13 cellular contexts compared by ENCODE assay signal in the genomic region with DNA sequence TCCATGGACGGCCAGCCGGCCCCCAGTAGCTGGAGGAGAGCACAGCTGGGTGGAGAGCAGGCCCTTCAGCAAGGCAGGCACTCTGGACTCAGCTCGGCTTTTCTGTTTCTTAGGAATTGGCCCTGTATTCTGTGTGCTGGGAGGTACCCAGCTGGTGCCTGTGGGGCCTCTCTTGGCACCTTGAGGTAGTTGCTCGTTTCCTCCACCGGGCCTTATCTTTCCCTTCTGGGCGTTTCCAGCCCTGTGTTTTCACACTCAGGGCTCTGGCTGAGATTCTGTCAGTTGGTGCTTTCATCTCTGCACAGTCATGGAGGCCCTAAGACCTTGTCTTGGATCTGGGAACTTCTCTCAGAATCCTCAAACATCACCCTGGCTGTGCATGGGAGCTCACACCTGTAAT. TPM values are rescaled to one million over a fixed set of nuclear protein-coding genes. Genes with fewer than 3 reads are reported as not detected.
DNase-seq lines count a peak whose midpoint lies in the region; ATAC-seq, FAIRE-seq and TF ChIP-seq lines count a peak whose summit lies in the region.
"Not testable (repeated sequence)": the region's sequence is repeated elsewhere in the genome, so short reads cannot be mapped to it uniquely, and the experiment has no call there.
"Had no signal": no experiment of that assay in that cellular context is flagged by ENCODE, and none has a peak within 500 bp of the region (broad histone marks: within the 10 kb centered on the region; RNA-seq: fewer than 3 reads in every experiment).

No MANE protein-coding gene starts in this region.

- H3K9ac ChIP-seq in GM12878 (ENCODE audit: control insufficient read depth, insufficient read depth, low read length); endothelial cell of umbilical vein (replicated peaks; ENCODE audit: extremely low read depth, insufficient read depth, low read length): not testable (repeated sequence)

- not testable (repeated sequence) for TF ChIP-seq EP300 in GM12878 (IDR thresholded peaks at IDR 0.05; ENCODE audit: borderline replicate concordance in 1 of 2, control insufficient read depth in 1 of 2, low read depth in 2 of 2, low read length in 2 of 2)

- BruUV-seq in GM12878 (replicated peaks; lab: Mats Ljungman, UMichigan); endothelial cell of umbilical vein (replicated peaks; lab: Mats Ljungman, UMichigan): not testable (repeated sequence)

- not testable (repeated sequence) for ATAC-seq in GM12878
- ATAC-seq in body of pancreas (peak; percentile 22), left ventricle myocardium superior (peak; percentile 9), left colon (peak; percentile 69), mucosa of descending colon (peak; percentile 81), pancreas (peak; percentile 34 to 75 (median 64))

- not testable (repeated sequence) for H3K9me3 ChIP-seq in GM12878 (replicated peaks; ENCODE audit: control insufficient read depth, insufficient read depth, low read length); body of pancreas; endothelial cell of umbilical vein (replicated peaks; ENCODE audit: control insufficient read depth, insufficient read depth, low read length); mucosa of descending colon; pancreas

- in situ Hi-C loops in GM12878 (cut with MboI): not testable (repeated sequence)

- SMC1A ChIA-PET in GM12878 (lab: Charles Lee; ENCODE audit: uncharacterized antibody, unreplicated experiment): not testable (repeated sequence)

- not testable (repeated sequence) for H3K27me3 ChIP-seq in GM12878 (replicated peaks in 1 of 2; ENCODE audit: control insufficient read depth in 2 of 2, insufficient read depth in 2 of 2, low read length in 1 of 2); body of pancreas; endothelial cell of umbilical vein (ENCODE audit: control insufficient read depth in 2 of 2, insufficient read depth in 2 of 2, low read length in 2 of 2); pancreas

- not testable (repeated sequence) for H4K20me1 ChIP-seq in GM12878 (ENCODE audit: control insufficient read depth, insufficient read depth); endothelial cell of umbilical vein (replicated peaks; ENCODE audit: control insufficient read depth, extremely low read depth, insufficient read depth, low read length)

- H3K79me2 ChIP-seq in GM12878 (ENCODE audit: control insufficient read depth, insufficient read depth, low read length); endothelial cell of umbilical vein (ENCODE audit: control insufficient read depth, insufficient read depth, low read length): not testable (repeated sequence)

- not testable (repeated sequence) for H3K4me1 ChIP-seq in GM12878 (ENCODE audit: control insufficient read depth, insufficient read depth, low read length); body of pancreas; endothelial cell of umbilical vein (ENCODE audit: control insufficient read depth, extremely low read depth, insufficient read depth, low read length); mucosa of descending colon (ENCODE audit: low read depth); pancreas

- FAIRE-seq in GM12878 (lab: Jason Lieb, UNC) (peak; percentile 38), endothelial cell of umbilical vein (lab: Jason Lieb, UNC) (peak; percentile 74)
- FAIRE-seq in pancreas (lab: Jason Lieb, UNC): not testable (repeated sequence)

- H3K27ac ChIP-seq in GM12878 (ENCODE audit: control insufficient read depth, insufficient read depth); body of pancreas; endothelial cell of umbilical vein (ENCODE audit: insufficient read depth, low read depth, low read length); pancreas: not testable (repeated sequence)

- dilution Hi-C loops in endothelial cell of umbilical vein (cut with MboI; ENCODE audit: extremely low pct_ligation_motif_present, low sequenced_read_pairs): not testable (repeated sequence)

- intact Hi-C loops in GM12878 (cut with micrococcal nuclease; ENCODE audit: unreplicated experiment); body of pancreas (cut with DNase I); endothelial cell of umbilical vein (cut with micrococcal nuclease); left ventricle myocardium superior (cut with micrococcal nuclease); left colon (cut with DNase I, micrococcal nuclease); mucosa of descending colon (cut with DNase I, micrococcal nuclease); pancreas (cut with DNase I): not testable (repeated sequence)

- RAD21 ChIA-PET in GM12878 (lab: Charles Lee; ENCODE audit: unreplicated experiment): not testable (repeated sequence)

- not testable (repeated sequence) for TF ChIP-seq CTCF in GM12878 (IDR thresholded peaks at IDR 0.05 in 2 of 3, conservative IDR thresholded peaks at IDR 0.05 in 1 of 3; ENCODE audit: control insufficient read depth in 2 of 3, extremely low read depth in 1 of 3, insufficient read depth in 1 of 3, low read depth in 3 of 3, low read length in 3 of 3); body of pancreas (IDR thresholded peaks at IDR 0.05); endothelial cell of umbilical vein (IDR thresholded peaks at IDR 0.05; ENCODE audit: extremely low read depth in 1 of 2, insufficient read depth in 1 of 2, low read depth in 1 of 2, low read length in 2 of 2); mucosa of descending colon (IDR thresholded peaks at IDR 0.05); pancreas (IDR thresholded peaks at IDR 0.05)

- POLR2A ChIA-PET in GM12878 (lab: Charles Lee); endothelial cell of umbilical vein (lab: Charles Lee): not testable (repeated sequence)

- not testable (repeated sequence) for H3K36me3 ChIP-seq in GM12878 (ENCODE audit: control insufficient read depth in 2 of 2, insufficient read depth in 2 of 2, low read length in 1 of 2); body of pancreas (replicated peaks in 1 of 2; ENCODE audit: insufficient read depth in 1 of 2, low read depth in 2 of 2); endothelial cell of umbilical vein (ENCODE audit: control insufficient read depth in 2 of 2, extremely low read depth in 1 of 2, insufficient read depth in 2 of 2, low read length in 2 of 2); mucosa of descending colon (ENCODE audit: low read depth); pancreas

- no CpG with 5 or more reads among the region's 6 CpGs for WGBS in GM12878 (ENCODE audit: insufficient coverage, insufficient replicate concordance, low lambda C conversion rate, missing lambda C conversion rate)
- WGBS in body of pancreas, 2 donors: no CpG with 5 or more reads among the region's 6 CpGs
- WGBS in pancreas, 2 donors: no CpG with 5 or more reads among the region's 6 CpGs

- DNase-seq in GM12878 (ENCODE audit: low read depth, low spot score); body of pancreas; endothelial cell of umbilical vein (ENCODE audit: low read depth, low spot score); left ventricle myocardium superior; left colon; mucosa of descending colon; pancreas: not testable (repeated sequence)

- not testable (repeated sequence) for TF ChIP-seq POLR2A in GM12878 (IDR thresholded peaks at IDR 0.05; ENCODE audit: low read depth, low read length); body of pancreas (IDR thresholded peaks at IDR 0.05); endothelial cell of umbilical vein (IDR thresholded peaks at IDR 0.05; ENCODE audit: low read depth, low read length)

- H3K4me3 ChIP-seq in GM12878; body of pancreas; endothelial cell of umbilical vein (replicated peaks in 1 of 3; ENCODE audit: insufficient read depth in 1 of 3, low read depth in 1 of 3, low read length in 3 of 3); mucosa of descending colon; pancreas: not testable (repeated sequence)

- CTCF ChIA-PET in GM12878 (lab: Yijun Ruan, JAX); endothelial cell of umbilical vein (lab: Charles Lee): not testable (repeated sequence)

- TF ChIP-seq RAD21 in GM12878 (IDR thresholded peaks at IDR 0.05; ENCODE audit: insufficient read depth, low read depth, low read length): not testable (repeated sequence)

- not testable (repeated sequence) for H3K9me1 ChIP-seq in endothelial cell of umbilical vein (replicated peaks; ENCODE audit: control insufficient read depth, extremely low read depth, insufficient read depth, low read length)

- H2AFZ ChIP-seq in GM12878 (ENCODE audit: control insufficient read depth, low read depth, low read length); endothelial cell of umbilical vein (ENCODE audit: low read depth, low read length): not testable (repeated sequence)

- not testable (repeated sequence) for H3K4me2 ChIP-seq in GM12878 (ENCODE audit: control insufficient read depth, insufficient read depth); endothelial cell of umbilical vein (ENCODE audit: insufficient read depth, low read length)

RNA-seq across cellular contexts. Expression of gene PDPK1, which starts 29.7 kb away (rescaled TPM):
- 62.9 and 66.4 TPM in 2 replicates for total RNA-seq in GM12878 (2013; cell fraction: nucleolus; rRNA removed)
- total RNA-seq in GM12878 (2014; rRNA removed): 18.2 and 22.7 TPM in 2 replicates
- 15.8 and 18.0 TPM in 2 replicates for total RNA-seq in GM12878 (2014; rRNA removed; fragmentation: Illumina TruSeq; extraction: Trizol)
- total RNA-seq in GM12878 (2021): 35.7 and 39.0 TPM in 2 replicates
- 11.0 TPM for polyA plus RNA-seq in GM12878 (2011; ENCODE audit: low read depth)
- polyA plus RNA-seq in GM12878 (2011; rRNA removed): 40.1 and 41.3 TPM in 2 replicates
- 30.9 and 33.6 TPM in 2 replicates for polyA plus RNA-seq in GM12878 (2011; cell fraction: cytosol; rRNA removed)
- 45.6 and 48.6 TPM in 2 replicates for polyA plus RNA-seq in GM12878 (2011; cell fraction: nucleus; rRNA removed)
- polyA plus RNA-seq in GM12878 (2012): 15.1 and 19.1 TPM in 2 replicates
- 31.6 and 38.5 TPM in 2 replicates for polyA plus RNA-seq in GM12878 (2014; fragmentation: Illumina TruSeq; extraction: Trizol)
- 1 to 10 TPM; 3.9 to 5.2 TPM for polyA plus RNA-seq in GM12878 (2014; fragmentation: Nextera tagmentation; extraction: Ambion mirVana)
- polyA plus RNA-seq in GM12878 (2014; rRNA removed): 24.7 and 25.5 TPM in 2 replicates
- polyA plus RNA-seq in GM12878 (2016; fragmentation: Nextera tagmentation; extraction: Ambion mirVana): 10 to 100 TPM; 26.3 to 30.8 TPM
- polyA minus RNA-seq in GM12878 (2011; rRNA and poly(A)+ RNA removed): 46.2 and 54.6 TPM in 2 replicates
- polyA minus RNA-seq in GM12878 (2011; cell fraction: cytosol; rRNA and poly(A)+ RNA removed): 11.4 and 16.6 TPM in 2 replicates
- 18.3 and 23.6 TPM in 2 replicates for polyA minus RNA-seq in GM12878 (2011; cell fraction: nucleus; rRNA and poly(A)+ RNA removed)
- total RNA-seq in body of pancreas: 10 to 100 TPM; 20.5 to 28.0 TPM
- total RNA-seq in endothelial cell of umbilical vein: 37.3 and 40.8 TPM in 2 replicates
- polyA plus RNA-seq in endothelial cell of umbilical vein: 19.9 and 22.4 TPM in 2 replicates
- 24.6 and 26.6 TPM in 2 replicates for polyA plus RNA-seq in endothelial cell of umbilical vein (2011; cell fraction: cytosol; rRNA removed)
- 43.3 and 47.2 TPM in 2 replicates for polyA plus RNA-seq in endothelial cell of umbilical vein (2011; cell fraction: nucleus; rRNA removed)
- 23.8 and 24.9 TPM in 2 replicates for polyA plus RNA-seq in endothelial cell of umbilical vein (2012)
- polyA minus RNA-seq in endothelial cell of umbilical vein: 39.4 and 42.7 TPM in 2 replicates
- polyA minus RNA-seq in endothelial cell of umbilical vein (2011; cell fraction: cytosol; rRNA and poly(A)+ RNA removed): 17.0 TPM
- 26.3 and 30.0 TPM in 2 replicates for polyA minus RNA-seq in endothelial cell of umbilical vein (2011; cell fraction: nucleus; rRNA and poly(A)+ RNA removed)
- total RNA-seq in left ventricle myocardium superior: 43.1 TPM
- 10 to 100 TPM; 71.1 to 77.4 TPM for total RNA-seq in left colon
- 10 to 100 TPM; 73.3 to 79.6 (median 79.3) TPM for total RNA-seq in mucosa of descending colon
- 10 to 100 TPM; 24.2 to 34.8 (median 31.9) TPM for total RNA-seq in pancreas
- polyA plus RNA-seq in pancreas: 10 to 100 TPM; 12.7 to 27.3 TPM

RNA-seq across cellular contexts. Expression of gene CEMP1, which starts 36.3 kb away (rescaled TPM):
- 0.98 TPM in 1 of 2 replicates, not detected in the other for total RNA-seq in GM12878 (2013; cell fraction: nucleolus; rRNA removed)
- not detected in 2 replicates for total RNA-seq in GM12878 (2014; rRNA removed)
- total RNA-seq in GM12878 (2014; rRNA removed; fragmentation: Illumina TruSeq; extraction: Trizol): not detected in 2 replicates
- total RNA-seq in GM12878 (2021): 0.15 TPM in 1 of 2 replicates, not detected in the other
- polyA plus RNA-seq in GM12878 (2011; ENCODE audit: low read depth): not detected
- 0.05 TPM in 1 of 2 replicates, not detected in the other for polyA plus RNA-seq in GM12878 (2011; rRNA removed)
- polyA plus RNA-seq in GM12878 (2011; cell fraction: cytosol; rRNA removed): 0.13 TPM in 1 of 2 replicates, not detected in the other
- 0.16 TPM in 1 of 2 replicates, not detected in the other for polyA plus RNA-seq in GM12878 (2011; cell fraction: nucleus; rRNA removed)
- polyA plus RNA-seq in GM12878 (2012): 2.8 TPM in 1 of 2 replicates, not detected in the other
- polyA plus RNA-seq in GM12878 (2014; fragmentation: Illumina TruSeq; extraction: Trizol): not detected in 2 replicates
- 1 to 10 TPM in 1 of 2 experiments, not detected in 1; 1.5 TPM for polyA plus RNA-seq in GM12878 (2014; fragmentation: Nextera tagmentation; extraction: Ambion mirVana)
- polyA plus RNA-seq in GM12878 (2014; rRNA removed): not detected in 2 replicates
- polyA plus RNA-seq in GM12878 (2016; fragmentation: Nextera tagmentation; extraction: Ambion mirVana): 1 to 10 TPM; 3.9 to 8.2 TPM
- 0.31 TPM in 1 of 2 replicates, not detected in the other for polyA minus RNA-seq in GM12878 (2011; rRNA and poly(A)+ RNA removed)
- not detected in 2 replicates for polyA minus RNA-seq in GM12878 (2011; cell fraction: cytosol; rRNA and poly(A)+ RNA removed)
- polyA minus RNA-seq in GM12878 (2011; cell fraction: nucleus; rRNA and poly(A)+ RNA removed): 0.36 and 0.96 TPM in 2 replicates
- 1 to 10 TPM in 1 of 2 donors, under 1 TPM in 1; 0.52 to 1.3 TPM for total RNA-seq in body of pancreas
- total RNA-seq in endothelial cell of umbilical vein: not detected in 2 replicates
- polyA plus RNA-seq in endothelial cell of umbilical vein: not detected in 2 replicates
- not detected in 2 replicates for polyA plus RNA-seq in endothelial cell of umbilical vein (2011; cell fraction: cytosol; rRNA removed)
- polyA plus RNA-seq in endothelial cell of umbilical vein (2011; cell fraction: nucleus; rRNA removed): not detected in 2 replicates
- 1.1 TPM in 1 of 2 replicates, not detected in the other for polyA plus RNA-seq in endothelial cell of umbilical vein (2012)
- not detected in 2 replicates for polyA minus RNA-seq in endothelial cell of umbilical vein
- polyA minus RNA-seq in endothelial cell of umbilical vein (2011; cell fraction: cytosol; rRNA and poly(A)+ RNA removed): not detected
- not detected in 2 replicates for polyA minus RNA-seq in endothelial cell of umbilical vein (2011; cell fraction: nucleus; rRNA and poly(A)+ RNA removed)
- total RNA-seq in left ventricle myocardium superior: not detected
- total RNA-seq in left colon: under 1 TPM; 0.70 TPM
- 1 to 10 TPM in 1 of 3 donors, under 1 TPM in 1, not detected in 1; 0.89 to 1.2 TPM for total RNA-seq in mucosa of descending colon
- under 1 TPM; 0.12 to 0.92 (median 0.62) TPM for total RNA-seq in pancreas
- 1 to 10 TPM; 1.1 to 1.2 TPM for polyA plus RNA-seq in pancreas
- total RNA-seq: A172, A673, Daoy had no signal
- polyA plus RNA-seq: A549, AG04450, BJ had no signal

RNA-seq across cellular contexts. Expression of gene AMDHD2, which starts 47.3 kb away (rescaled TPM):
- total RNA-seq in GM12878 (2013; cell fraction: nucleolus; rRNA removed): 69.9 and 87.2 TPM in 2 replicates
- total RNA-seq in GM12878 (2014; rRNA removed) (26.3 and 32.2 TPM in 2 replicates), GM12878 (2014; rRNA removed; fragmentation: Illumina TruSeq; extraction: Trizol) (8.0 and 8.9 TPM in 2 replicates), GM12878 (2021) (35.1 and 41.8 TPM in 2 replicates), body of pancreas (10 to 100 TPM; 13.7 to 33.6 TPM), endothelial cell of umbilical vein (54.5 and 59.5 TPM in 2 replicates), left ventricle myocardium superior (15.8 TPM), left colon (10 to 100 TPM; 31.5 to 31.7 TPM), mucosa of descending colon (10 to 100 TPM; 33.6 to 51.2 (median 38.4) TPM), pancreas (10 to 100 TPM in 4 of 6 donors, 1 to 10 TPM in 2; 8.0 to 18.7 (median 10.9) TPM)
- 4.6 TPM for polyA plus RNA-seq in GM12878 (2011; ENCODE audit: low read depth)
- polyA plus RNA-seq in GM12878 (2011; rRNA removed) (3.0 and 5.2 TPM in 2 replicates), GM12878 (2014; fragmentation: Illumina TruSeq; extraction: Trizol) (0.76 and 3.9 TPM in 2 replicates), GM12878 (2014; fragmentation: Nextera tagmentation; extraction: Ambion mirVana) (under 1 TPM in 1 of 2 experiments, not detected in 1; 0.60 TPM), GM12878 (2014; rRNA removed) (35.6 and 38.4 TPM in 2 replicates), GM12878 (2016; fragmentation: Nextera tagmentation; extraction: Ambion mirVana) (10 to 100 TPM; 24.3 to 29.4 TPM), endothelial cell of umbilical vein (39.4 and 58.2 TPM in 2 replicates), pancreas (10 to 100 TPM; 27.7 to 36.3 TPM)
- 8.4 and 14.9 TPM in 2 replicates for polyA plus RNA-seq in GM12878 (2011; cell fraction: cytosol; rRNA removed)
- polyA plus RNA-seq in GM12878 (2011; cell fraction: nucleus; rRNA removed): 92.7 and 133 TPM in 2 replicates
- polyA plus RNA-seq in GM12878 (2012): 17.9 and 19.9 TPM in 2 replicates
- polyA minus RNA-seq in GM12878 (2011; rRNA and poly(A)+ RNA removed): 3.6 and 13.4 TPM in 2 replicates
- 4.2 and 7.5 TPM in 2 replicates for polyA minus RNA-seq in GM12878 (2011; cell fraction: cytosol; rRNA and poly(A)+ RNA removed)
- polyA minus RNA-seq in GM12878 (2011; cell fraction: nucleus; rRNA and poly(A)+ RNA removed): 27.3 and 47.7 TPM in 2 replicates
- 13.6 and 21.4 TPM in 2 replicates for polyA plus RNA-seq in endothelial cell of umbilical vein (2011; cell fraction: cytosol; rRNA removed)
- 188 and 225 TPM in 2 replicates for polyA plus RNA-seq in endothelial cell of umbilical vein (2011; cell fraction: nucleus; rRNA removed)
- 24.1 and 27.6 TPM in 2 replicates for polyA plus RNA-seq in endothelial cell of umbilical vein (2012)
- 22.5 and 34.3 TPM in 2 replicates for polyA minus RNA-seq in endothelial cell of umbilical vein
- polyA minus RNA-seq in endothelial cell of umbilical vein (2011; cell fraction: cytosol; rRNA and poly(A)+ RNA removed): 14.8 TPM
- 46.0 and 79.6 TPM in 2 replicates for polyA minus RNA-seq in endothelial cell of umbilical vein (2011; cell fraction: nucleus; rRNA and poly(A)+ RNA removed)

RNA-seq across cellular contexts. Expression of gene ATP6V0C, which starts 53.8 kb away (rescaled TPM):
- total RNA-seq in GM12878 (2013; cell fraction: nucleolus; rRNA removed): 23.2 and 35.0 TPM in 2 replicates
- 14.0 and 19.1 TPM in 2 replicates for total RNA-seq in GM12878 (2014; rRNA removed)
- total RNA-seq in GM12878 (2014; rRNA removed; fragmentation: Illumina TruSeq; extraction: Trizol): 8.2 and 10.4 TPM in 2 replicates
- total RNA-seq in GM12878 (2021): 127 and 135 TPM in 2 replicates
- polyA plus RNA-seq in GM12878 (2011; ENCODE audit: low read depth): 42.6 TPM
- polyA plus RNA-seq in GM12878 (2011; rRNA removed): 1.5 and 5.9 TPM in 2 replicates
- polyA plus RNA-seq in GM12878 (2011; cell fraction: cytosol; rRNA removed): 17.1 and 29.2 TPM in 2 replicates
- polyA plus RNA-seq in GM12878 (2011; cell fraction: nucleus; rRNA removed): 23.8 and 36.7 TPM in 2 replicates
- 148 and 155 TPM in 2 replicates for polyA plus RNA-seq in GM12878 (2012)
- polyA plus RNA-seq in GM12878 (2014; fragmentation: Illumina TruSeq; extraction: Trizol): 8.7 and 17.6 TPM in 2 replicates
- 10 to 100 TPM in 1 of 2 experiments, 1 to 10 TPM in 1; 2.4 to 16.5 TPM for polyA plus RNA-seq in GM12878 (2014; fragmentation: Nextera tagmentation; extraction: Ambion mirVana)
- 32.2 and 53.4 TPM in 2 replicates for polyA plus RNA-seq in GM12878 (2014; rRNA removed)
- polyA plus RNA-seq in GM12878 (2016; fragmentation: Nextera tagmentation; extraction: Ambion mirVana): 100 to 1,000 TPM; 107 to 115 TPM
- 7.2 and 8.9 TPM in 2 replicates for polyA minus RNA-seq in GM12878 (2011; rRNA and poly(A)+ RNA removed)
- 44.1 and 66.7 TPM in 2 replicates for polyA minus RNA-seq in GM12878 (2011; cell fraction: cytosol; rRNA and poly(A)+ RNA removed)
- polyA minus RNA-seq in GM12878 (2011; cell fraction: nucleus; rRNA and poly(A)+ RNA removed): 8.8 and 18.3 TPM in 2 replicates
- total RNA-seq in body of pancreas: 10 to 100 TPM; 33.5 to 38.9 TPM
- 187 and 194 TPM in 2 replicates for total RNA-seq in endothelial cell of umbilical vein
- 122 and 146 TPM in 2 replicates for polyA plus RNA-seq in endothelial cell of umbilical vein
- polyA plus RNA-seq in endothelial cell of umbilical vein (2011; cell fraction: cytosol; rRNA removed): 82.0 and 82.5 TPM in 2 replicates
- 37.3 and 44.2 TPM in 2 replicates for polyA plus RNA-seq in endothelial cell of umbilical vein (2011; cell fraction: nucleus; rRNA removed)
- 209 and 256 TPM in 2 replicates for polyA plus RNA-seq in endothelial cell of umbilical vein (2012)
- 31.4 and 43.3 TPM in 2 replicates for polyA minus RNA-seq in endothelial cell of umbilical vein
- polyA minus RNA-seq in endothelial cell of umbilical vein (2011; cell fraction: cytosol; rRNA and poly(A)+ RNA removed): 112 TPM
- 19.4 and 31.2 TPM in 2 replicates for polyA minus RNA-seq in endothelial cell of umbilical vein (2011; cell fraction: nucleus; rRNA and poly(A)+ RNA removed)
- 150 TPM for total RNA-seq in left ventricle myocardium superior
- total RNA-seq in left colon: 100 to 1,000 TPM; 218 to 230 TPM
- total RNA-seq in mucosa of descending colon: 100 to 1,000 TPM; 171 to 261 (median 201) TPM
- 10 to 100 TPM; 39.9 to 92.3 (median 66.8) TPM for total RNA-seq in pancreas
- polyA plus RNA-seq in pancreas: 100 to 1,000 TPM in 1 of 2 donors, 10 to 100 TPM in 1; 59.8 to 124 TPM
